In genomic region chr5:110968246-110969005, GRCh38 we compare ENCODE assay signal across 19 cellular contexts.
A peak's percentile ranks its signal among the peaks of the same experiment; 100 is the strongest.
DNase-seq lines count a peak whose midpoint lies in the region; ATAC-seq and TF ChIP-seq lines count a peak whose summit lies in the region.
"Had no signal": no experiment of that assay in that cellular context is flagged by ENCODE, and none has a peak within 500 bp of the region (broad histone marks: within the 10 kb centered on the region; RNA-seq: fewer than 3 reads in every experiment).

No MANE protein-coding gene starts in this region.

- no peak overlapping the region for H3K27ac Mint-ChIP-seq in MCF 10A (ENCODE audit: low read depth, unreplicated experiment)
- H3K27ac Mint-ChIP-seq: CD8-positive, alpha-beta T cell; T-cell had no signal

- H2AFZ ChIP-seq in mammary epithelial cell (ENCODE audit: low read depth, low read length) (no peak overlapping the region), PC-3 (ENCODE audit: low read length) (no peak overlapping the region)

- H3K79me2 ChIP-seq in mammary epithelial cell (ENCODE audit: insufficient read depth, low read length) = no peaks in the 10 kb centered on the region
- no peaks in the 10 kb centered on the region for H3K79me2 ChIP-seq in PC-3 (ENCODE audit: low read length)

- H3K36me3 ChIP-seq in mammary epithelial cell (ENCODE audit: insufficient read depth, low read length) (no peaks in the 10 kb centered on the region), PC-3 (ENCODE audit: low read depth, low read length) (no peaks in the 10 kb centered on the region), right lobe of liver (no peaks in the 10 kb centered on the region)
- H3K36me3 ChIP-seq: BLaER1 treated with 17β-estradiol and CSF1 and Interleukin-3, amounts not matched to agents 10 nM and 100 nM had no signal

- POLR2A ChIA-PET in MCF 10A (lab: Yijun Ruan, JAX) (no interaction called here), PC-3 (lab: Charles Lee; ENCODE audit: unreplicated experiment) (interaction anchor here (0.7 kb wide), 1 partner anchor 52 kb away, joined by 4 read pairs; no protein-coding TSS in a partner anchor)

- in situ Hi-C loops in mammary epithelial cell (cut with MboI; ENCODE audit: low sequenced_read_pairs in 2 of 2) = no loop called here

- ATAC-seq in PC-3 (peak; percentile 89), right lobe of liver (peak; percentile 82 to 88 (median 86))
- ATAC-seq: CD8-positive, alpha-beta T cell; T-cell had no signal

- H3K27me3 ChIP-seq in mammary epithelial cell (ENCODE audit: insufficient read depth, low read length) = no peaks in the 10 kb centered on the region
- H3K27me3 ChIP-seq in PC-3 (ENCODE audit: low read length) = no peaks in the 10 kb centered on the region
- no peaks in the 10 kb centered on the region for H3K27me3 ChIP-seq in right lobe of liver
- H3K27me3 ChIP-seq: BLaER1 treated with 17β-estradiol and CSF1 and Interleukin-3, amounts not matched to agents 10 nM and 100 nM had no signal

- H3K27ac ChIP-seq in mammary epithelial cell (ENCODE audit: insufficient read depth, low read depth, low read length) (no peak overlapping the region), PC-3 (ENCODE audit: low read length) (peak overlapping the region; percentile 96), right lobe of liver (peak overlapping the region; percentile 1 to 66 (median 62))
- H3K27ac ChIP-seq: BLaER1 treated with 17β-estradiol and CSF1 and Interleukin-3, amounts not matched to agents 10 nM and 100 nM; HL-60 had no signal

- no peaks in the 10 kb centered on the region for H3K36me3 Mint-ChIP-seq in MCF 10A (ENCODE audit: insufficient read depth, unreplicated experiment)
- H3K36me3 Mint-ChIP-seq: CD8-positive, alpha-beta T cell; T-cell had no signal

- H3K4me2 ChIP-seq in mammary epithelial cell (ENCODE audit: insufficient read depth, low read depth, low read length) (no peak overlapping the region), PC-3 (ENCODE audit: low read length) (peak overlapping the region; percentile 79)
- H3K4me2 ChIP-seq: BLaER1 treated with 17β-estradiol and CSF1 and Interleukin-3, amounts not matched to agents 10 nM and 100 nM had no signal

- CTCF ChIA-PET in mammary epithelial cell (lab: Charles Lee; ENCODE audit: low non-redundant PET) = no interaction called here
- CTCF ChIA-PET in MCF 10A (lab: Yijun Ruan, JAX) = no interaction called here
- CTCF ChIA-PET in PC-3 (lab: Charles Lee) = no interaction called here

- H3K4me3 ChIP-seq in mammary epithelial cell (replicated peaks in 1 of 3; ENCODE audit: insufficient read depth in 1 of 3, low read depth in 2 of 3, low read length in 3 of 3) = no peak overlapping the region
- H3K4me3 ChIP-seq in PC-3 (ENCODE audit: low read length) = peak overlapping the region; percentile 47
- no peak overlapping the region for H3K4me3 ChIP-seq in epithelial cell of esophagus (ENCODE audit: low read length)
- peak overlapping the region in 1 of 3 donors; percentile 3 for H3K4me3 ChIP-seq in right lobe of liver
- H3K4me3 ChIP-seq: BLaER1 treated with 17β-estradiol and CSF1 and Interleukin-3, amounts not matched to agents 10 nM and 100 nM had no signal

- 48% methylated on average over 4 of the region's 4 CpGs for WGBS in mammary epithelial cell (ENCODE audit: low coverage, missing lambda C conversion rate)
- WGBS in right lobe of liver (ENCODE audit: insufficient coverage, low coverage, low lambda C conversion rate, missing lambda C conversion rate) = 25% methylated on average over 4 of the region's 4 CpGs

- no peak for TF ChIP-seq POLR2A in right lobe of liver (IDR thresholded peaks at IDR 0.05)

- H3K9ac ChIP-seq in mammary epithelial cell (ENCODE audit: insufficient read depth, low read length) (no peak overlapping the region), PC-3 (ENCODE audit: low read length) (peak overlapping the region; percentile 74)
- H3K9ac ChIP-seq: BLaER1 treated with 17β-estradiol and CSF1 and Interleukin-3, amounts not matched to agents 10 nM and 100 nM had no signal

- dilution Hi-C loops in mammary epithelial cell (cut with HindIII; ENCODE audit: low sequenced_read_pairs) = no loop called here

- H3F3A ChIP-seq in PC-3 (ENCODE audit: low read length, unreplicated experiment) = peaks cover 6% of the 10 kb centered on the region

- intact Hi-C loops in mammary epithelial cell (cut with micrococcal nuclease) (loop anchor here (5.0 kb wide), 1 partner anchor 101 kb away; no protein-coding TSS in a partner anchor), MCF 10A (cut with micrococcal nuclease) (no loop called here), PC-3 (cut with micrococcal nuclease) (loop anchor here (1.0 to 5.0 kb wide), 9 partner anchors 10 to 211 kb away; no protein-coding TSS in a partner anchor), right lobe of liver (cut with DNase I) (no loop called here)

- TF ChIP-seq CTCF in mammary epithelial cell (conservative IDR thresholded peaks at IDR 0.05 in 1 of 2, IDR thresholded peaks at IDR 0.05 in 1 of 2; ENCODE audit: extremely low read depth in 1 of 2, insufficient read depth in 1 of 2, low read depth in 1 of 2, low read length in 2 of 2) = no peak
- TF ChIP-seq CTCF in MCF 10A (IDR thresholded peaks at IDR 0.05; ENCODE audit: unreplicated experiment) = no peak
- no peak for TF ChIP-seq CTCF in PC-3 (conservative IDR thresholded peaks at IDR 0.05; ENCODE audit: low read depth, low read length)
- no peak for TF ChIP-seq CTCF in epithelial cell of esophagus (IDR thresholded peaks at IDR 0.05; ENCODE audit: insufficient read depth, low read depth, low read length, missing control alignments)
- TF ChIP-seq CTCF in right lobe of liver (IDR thresholded peaks at IDR 0.05) = no peak

- H4K20me1 ChIP-seq in mammary epithelial cell (ENCODE audit: insufficient read depth, low read length) (no peaks in the 10 kb centered on the region), PC-3 (ENCODE audit: low read length) (no peaks in the 10 kb centered on the region)
- H4K20me1 ChIP-seq: BLaER1 treated with 17β-estradiol and CSF1 and Interleukin-3, amounts not matched to agents 10 nM and 100 nM had no signal

- no peak overlapping the region for H3K4me3 Mint-ChIP-seq in MCF 10A (ENCODE audit: unreplicated experiment)
- H3K4me3 Mint-ChIP-seq: CD8-positive, alpha-beta T cell; T-cell had no signal

- no peaks in the 10 kb centered on the region for H3K9me3 Mint-ChIP-seq in MCF 10A (ENCODE audit: unreplicated experiment)

- no peaks in the 10 kb centered on the region for H3K27me3 Mint-ChIP-seq in MCF 10A (ENCODE audit: insufficient read depth, unreplicated experiment)

- peaks cover 9% of the 10 kb centered on the region for H3K4me1 Mint-ChIP-seq in MCF 10A (ENCODE audit: insufficient read depth, unreplicated experiment)
- H3K4me1 Mint-ChIP-seq: T-cell had no signal

- BruUV-seq in mammary epithelial cell (replicated peaks; lab: Mats Ljungman, UMichigan) (no TSS peak), MCF 10A (replicated peaks; lab: Mats Ljungman, UMichigan) (no TSS peak), PC-3 (replicated peaks; lab: Mats Ljungman, UMichigan) (no TSS peak)

- no peaks in the 10 kb centered on the region for H3K9me2 ChIP-seq in PC-3 (replicated peaks; ENCODE audit: low read length)

- peaks cover 21% of the 10 kb centered on the region for H3K4me1 ChIP-seq in mammary epithelial cell (ENCODE audit: insufficient read depth, low read length)
- H3K4me1 ChIP-seq in PC-3 (ENCODE audit: insufficient read depth, low read length) = peaks cover 62% of the 10 kb centered on the region
- peaks cover 0 to 22% (median 6%) of the 10 kb centered on the region in 4 donors for H3K4me1 ChIP-seq in right lobe of liver
- H3K4me1 ChIP-seq: BLaER1 treated with 17β-estradiol and CSF1 and Interleukin-3, amounts not matched to agents 10 nM and 100 nM had no signal

- peak; percentile 25 for DNase-seq in mammary epithelial cell
- DNase-seq in MCF 10A (ENCODE audit: unreplicated experiment) = no peak
- peak; percentile 95 for DNase-seq in PC-3
- peak; percentile 70 for DNase-seq in epithelial cell of esophagus (ENCODE audit: low read depth)
- no peak for DNase-seq in right lobe of liver
- no peak for DNase-seq in D341Med (ENCODE audit: low spot score)
- no peak for DNase-seq in hypothalamus (lab: John Stamatoyannopoulos, UW)
- no peak for DNase-seq in NCI-H128 (lab: John Stamatoyannopoulos, UW; ENCODE audit: unreplicated experiment)
- DNase-seq: Calu3; CD8-positive, alpha-beta T cell; DMS79; Kasumi-1; NCI-H1105; NCI-H187; NCI-H2227 treated with DMSO at 0.1 percent for 48 hours; NCI-H774; T-cell had no signal

- H3K9me3 ChIP-seq in mammary epithelial cell (replicated peaks; ENCODE audit: insufficient read depth, low read length) (no peaks in the 10 kb centered on the region), PC-3 (ENCODE audit: low read length) (no peaks in the 10 kb centered on the region), right lobe of liver (no peaks in the 10 kb centered on the region)
- H3K9me3 ChIP-seq: BLaER1 treated with 17β-estradiol and CSF1 and Interleukin-3, amounts not matched to agents 10 nM and 100 nM had no signal

Comparison
In these comparisons a context has a peak if more than half of its experiments do, and no peak if none do; other contexts are left out.
1. DNase-seq: peak in mammary epithelial cell (single experiment), PC-3 (single experiment) and epithelial cell of esophagus (single experiment); none in MCF 10A (single experiment), right lobe of liver (0 of 3), D341Med (single experiment), hypothalamus (0 of 51) and NCI-H128 (single experiment).
2. intact Hi-C loops: an anchor here in mammary epithelial cell (5.0 kb wide) and PC-3 (1.0 to 5.0 kb wide); none called in MCF 10A and right lobe of liver.